In the genomic region with DNA sequence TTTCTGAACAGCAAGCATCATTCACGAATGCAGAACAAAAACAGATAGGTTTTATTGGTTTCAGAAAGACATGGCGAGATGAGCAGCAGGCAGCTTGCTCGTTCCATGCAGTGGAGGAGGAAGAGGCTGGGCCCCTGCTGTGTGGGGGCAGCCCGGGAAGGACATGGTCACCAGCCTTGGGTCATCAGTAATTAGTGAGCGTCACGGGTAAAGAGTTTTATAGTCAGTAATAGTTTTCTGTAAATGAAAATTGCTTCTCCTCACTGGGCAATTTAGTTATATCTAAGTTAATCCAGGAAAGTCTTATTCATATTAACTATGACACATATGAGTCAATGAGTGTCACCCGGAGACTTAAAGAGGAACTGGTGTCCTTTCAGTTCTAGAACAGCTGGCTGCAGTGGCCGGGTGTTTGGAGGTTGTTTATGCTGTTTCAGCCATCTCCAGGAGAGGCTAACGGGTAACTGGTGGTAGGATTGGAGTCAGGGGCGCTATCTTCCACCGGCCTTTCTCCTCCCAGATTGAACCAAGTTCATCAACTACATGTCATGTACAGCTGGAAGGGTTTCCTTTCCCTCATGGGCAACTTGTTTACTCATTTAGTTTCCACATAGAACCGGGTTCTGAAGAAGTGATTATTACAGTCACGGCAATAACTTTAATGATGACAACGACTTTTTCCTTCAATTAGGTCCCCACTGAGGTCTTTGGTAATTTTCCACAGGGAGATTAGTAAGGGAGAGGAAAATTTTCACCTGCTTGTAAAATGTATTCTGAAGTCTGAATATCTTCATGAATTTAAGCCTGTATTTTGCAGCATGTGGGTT, we compare ENCODE assay signal across 8 cellular contexts.
DNase-seq lines count a peak whose midpoint lies in the region; ATAC-seq lines count a peak whose summit lies in the region.

No MANE protein-coding gene starts in this region.

- peak; percentile 91 for ATAC-seq in HG03025 (IDR thresholded peaks at IDR 0.05; ENCODE audit: low FRiP score, unreplicated experiment)

- peak; percentile 65 for DNase-seq in activated CD8-positive, alpha-beta memory T cell treated with anti-CD3 and anti-CD28 coated beads, Interleukin-2, amount 50 U/mL, for 48 hours
- no peak for DNase-seq in activated CD8-positive, alpha-beta memory T cell treated with anti-CD3 and anti-CD28 coated beads for 24 hours
- peak; percentile 54 for DNase-seq in SIG-M5 treated with dmso at 0.1 percent for 504 hours (lab: John Stamatoyannopoulos, UW; ENCODE audit: unreplicated experiment)
- DNase-seq in stimulated activated CD4-positive, alpha-beta T cell treated with anti-CD3 and anti-CD28 coated beads, Interleukin-15, amount 100 ng/mL, for 48 hours (ENCODE audit: low read depth in 2 of 2) = peak; percentile 13 to 18
- no peak for DNase-seq in NCI-H1417 treated with DMSO at 0.1 percent for 48 hours (lab: John Stamatoyannopoulos, UW)
- no peak for DNase-seq in activated effector memory CD4-positive, alpha-beta T cell treated with anti-CD3 and anti-CD28 coated beads, Interleukin-2, amount 50 U/mL, for 16 hours
- no peak for DNase-seq in central memory CD4-positive, alpha-beta T cell

Comparison
In these comparisons a context has a peak if more than half of its experiments do, and no peak if none do; other contexts are left out.
1. DNase-seq: peak in activated CD8-positive, alpha-beta memory T cell treated with anti-CD3 and anti-CD28 coated beads, Interleukin-2, amount 50 U/mL, for 48 hours (single experiment), SIG-M5 treated with dmso at 0.1 percent for 504 hours (single experiment) and stimulated activated CD4-positive, alpha-beta T cell treated with anti-CD3 and anti-CD28 coated beads, Interleukin-15, amount 100 ng/mL, for 48 hours (2 of 2); none in activated CD8-positive, alpha-beta memory T cell treated with anti-CD3 and anti-CD28 coated beads for 24 hours (single experiment), NCI-H1417 treated with DMSO at 0.1 percent for 48 hours (single experiment), activated effector memory CD4-positive, alpha-beta T cell treated with anti-CD3 and anti-CD28 coated beads, Interleukin-2, amount 50 U/mL, for 16 hours (single experiment) and central memory CD4-positive, alpha-beta T cell (single experiment).